ENCODE assay signal across 1 cellular context in the genomic region with DNA sequence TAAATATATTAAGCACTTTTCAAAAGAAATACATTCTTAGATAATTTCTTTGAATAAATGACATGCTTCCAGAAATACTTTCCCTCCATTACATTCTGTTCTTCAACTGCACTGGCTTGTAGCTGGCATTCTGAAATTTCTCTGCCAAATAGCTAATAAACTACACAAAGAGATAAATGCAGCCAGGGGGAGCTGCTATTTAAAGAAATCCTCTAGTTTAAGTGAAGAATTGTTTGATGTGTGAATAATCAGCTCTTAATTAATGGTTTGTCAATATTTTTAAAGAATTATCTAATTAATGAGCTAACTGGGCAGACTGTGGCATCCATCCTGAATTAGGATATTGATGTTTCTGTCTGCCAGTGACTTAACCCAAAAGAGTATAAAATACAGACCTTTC.
TF ChIP-seq lines count a peak whose summit lies in the region.

No MANE protein-coding gene starts in this region.

TF ChIP-seq in SK-N-SH, 30 proteins besides CTCF, POLR2A, EP300 and RAD21 (continued from another document):
- TF ChIP-seq, protein P1, sequence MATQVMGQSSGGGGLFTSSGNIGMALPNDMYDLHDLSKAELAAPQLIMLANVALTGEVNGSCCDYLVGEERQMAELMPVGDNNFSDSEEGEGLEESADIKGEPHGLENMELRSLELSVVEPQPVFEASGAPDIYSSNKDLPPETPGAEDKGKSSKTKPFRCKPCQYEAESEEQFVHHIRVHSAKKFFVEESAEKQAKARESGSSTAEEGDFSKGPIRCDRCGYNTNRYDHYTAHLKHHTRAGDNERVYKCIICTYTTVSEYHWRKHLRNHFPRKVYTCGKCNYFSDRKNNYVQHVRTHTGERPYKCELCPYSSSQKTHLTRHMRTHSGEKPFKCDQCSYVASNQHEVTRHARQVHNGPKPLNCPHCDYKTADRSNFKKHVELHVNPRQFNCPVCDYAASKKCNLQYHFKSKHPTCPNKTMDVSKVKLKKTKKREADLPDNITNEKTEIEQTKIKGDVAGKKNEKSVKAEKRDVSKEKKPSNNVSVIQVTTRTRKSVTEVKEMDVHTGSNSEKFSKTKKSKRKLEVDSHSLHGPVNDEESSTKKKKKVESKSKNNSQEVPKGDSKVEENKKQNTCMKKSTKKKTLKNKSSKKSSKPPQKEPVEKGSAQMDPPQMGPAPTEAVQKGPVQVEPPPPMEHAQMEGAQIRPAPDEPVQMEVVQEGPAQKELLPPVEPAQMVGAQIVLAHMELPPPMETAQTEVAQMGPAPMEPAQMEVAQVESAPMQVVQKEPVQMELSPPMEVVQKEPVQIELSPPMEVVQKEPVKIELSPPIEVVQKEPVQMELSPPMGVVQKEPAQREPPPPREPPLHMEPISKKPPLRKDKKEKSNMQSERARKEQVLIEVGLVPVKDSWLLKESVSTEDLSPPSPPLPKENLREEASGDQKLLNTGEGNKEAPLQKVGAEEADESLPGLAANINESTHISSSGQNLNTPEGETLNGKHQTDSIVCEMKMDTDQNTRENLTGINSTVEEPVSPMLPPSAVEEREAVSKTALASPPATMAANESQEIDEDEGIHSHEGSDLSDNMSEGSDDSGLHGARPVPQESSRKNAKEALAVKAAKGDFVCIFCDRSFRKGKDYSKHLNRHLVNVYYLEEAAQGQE (IDR thresholded peaks at IDR 0.05; ENCODE audit: low read depth, low read length): no peak
- TF ChIP-seq, protein P2, sequence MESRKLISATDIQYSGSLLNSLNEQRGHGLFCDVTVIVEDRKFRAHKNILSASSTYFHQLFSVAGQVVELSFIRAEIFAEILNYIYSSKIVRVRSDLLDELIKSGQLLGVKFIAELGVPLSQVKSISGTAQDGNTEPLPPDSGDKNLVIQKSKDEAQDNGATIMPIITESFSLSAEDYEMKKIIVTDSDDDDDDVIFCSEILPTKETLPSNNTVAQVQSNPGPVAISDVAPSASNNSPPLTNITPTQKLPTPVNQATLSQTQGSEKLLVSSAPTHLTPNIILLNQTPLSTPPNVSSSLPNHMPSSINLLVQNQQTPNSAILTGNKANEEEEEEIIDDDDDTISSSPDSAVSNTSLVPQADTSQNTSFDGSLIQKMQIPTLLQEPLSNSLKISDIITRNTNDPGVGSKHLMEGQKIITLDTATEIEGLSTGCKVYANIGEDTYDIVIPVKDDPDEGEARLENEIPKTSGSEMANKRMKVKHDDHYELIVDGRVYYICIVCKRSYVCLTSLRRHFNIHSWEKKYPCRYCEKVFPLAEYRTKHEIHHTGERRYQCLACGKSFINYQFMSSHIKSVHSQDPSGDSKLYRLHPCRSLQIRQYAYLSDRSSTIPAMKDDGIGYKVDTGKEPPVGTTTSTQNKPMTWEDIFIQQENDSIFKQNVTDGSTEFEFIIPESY (IDR thresholded peaks at IDR 0.05; ENCODE audit: borderline replicate concordance, low read depth): no peak
- no peak for TF ChIP-seq FOSL2 (IDR thresholded peaks at IDR 0.05; ENCODE audit: borderline replicate concordance, low read depth)
- TF ChIP-seq SMC3 (IDR thresholded peaks at IDR 0.05; ENCODE audit: low read depth, low read length): no peak
- TF ChIP-seq NRF1 (IDR thresholded peaks at IDR 0.05; ENCODE audit: low read depth, low read length): no peak
- no peak for TF ChIP-seq POLR2AphosphoS5 (IDR thresholded peaks at IDR 0.05; ENCODE audit: low read depth, low read length)
- TF ChIP-seq TAF1 (IDR thresholded peaks at IDR 0.05; ENCODE audit: borderline replicate concordance, low read depth, low read length): no peak
